In genomic region chr1:16012590-16013219, GRCh38 we compare ENCODE assay signal across 9 cellular contexts. TPM values are rescaled to one million over a fixed set of nuclear protein-coding genes. Genes with fewer than 3 reads are reported as not detected.
DNase-seq lines count a peak whose midpoint lies in the region; ATAC-seq, FAIRE-seq and TF ChIP-seq lines count a peak whose summit lies in the region.
"Had no signal": no experiment of that assay in that cellular context is flagged by ENCODE, and none has a peak within 500 bp of the region (broad histone marks: within the 10 kb centered on the region; RNA-seq: fewer than 3 reads in every experiment).

No MANE protein-coding gene starts in this region.

- WGBS in lower leg skin, 2 donors, result 7 to 11% methylated on average over 19 to 27 of the region's 36 CpGs

- no peak for FAIRE-seq in bronchial epithelial cell (lab: Jason Lieb, UNC)

- H3K9me3 ChIP-seq in A673 (ENCODE audit: low read depth, low read length, poor library complexity, severe bottlenecking), result no peaks in the 10 kb centered on the region

- CTCF ChIA-PET in A673 (lab: Charles Lee), result no interaction called here

- intact Hi-C loops in A673 (cut with micrococcal nuclease; ENCODE audit: unreplicated experiment), result no loop called here
- intact Hi-C loops in lower leg skin (cut with DNase I; ENCODE audit: low total_unique reads), result no loop called here

- no peaks in the 10 kb centered on the region for H3K27me3 ChIP-seq in A673 (replicated peaks; ENCODE audit: insufficient read depth, low read depth, low read length, poor library complexity)
- no peaks in the 10 kb centered on the region for H3K27me3 ChIP-seq in bronchial epithelial cell (ENCODE audit: control insufficient read depth, insufficient read depth, low read length)

- peaks cover 10% of the 10 kb centered on the region for H3K4me1 ChIP-seq in A673 (ENCODE audit: insufficient read depth, low read length, poor library complexity, severe bottlenecking)

- POLR2A ChIA-PET in A673 (lab: Charles Lee; ENCODE audit: low non-redundant PET), result no interaction called here

- no peak for TF ChIP-seq POLR2A in lower leg skin (IDR thresholded peaks at IDR 0.05)

- peak overlapping the region; percentile 70 for H3K27ac ChIP-seq in A673 (ENCODE audit: low read depth, low read length, poor library complexity, severe bottlenecking)
- H3K27ac ChIP-seq: epithelial cell of prostate had no signal

- no peak for ATAC-seq in GM19023 (IDR thresholded peaks at IDR 0.05; ENCODE audit: unreplicated experiment)

- peak; percentile 58 for DNase-seq in A673 (ENCODE audit: low spot score)
- DNase-seq in GM20000 (ENCODE audit: low spot score), result peak; percentile 71
- DNase-seq in RPMI7951 (ENCODE audit: low read depth), result peak; percentile 76
- peak; percentile 28 for DNase-seq in bronchial epithelial cell (ENCODE audit: low read depth)
- peak; percentile 86 for DNase-seq in left kidney (ENCODE audit: low read depth, low spot score)
- DNase-seq in stimulated activated CD8-positive, alpha-beta memory T cell treated with anti-CD3 and anti-CD28 coated beads, Interleukin-12 subunit alpha, Interleukin-12 subunit beta, amount 100 ng/mL, for 4 hours (ENCODE audit: low read depth), result peak; percentile 4
- DNase-seq in lower leg skin (ENCODE audit: low spot score in 2 of 2), result no peak

- H3K4me3 ChIP-seq in A673 (ENCODE audit: low read depth, low read length, poor library complexity, severe bottlenecking), result peak overlapping the region; percentile 41
- H3K4me3 ChIP-seq in bronchial epithelial cell (ENCODE audit: low read depth, low read length), result peak overlapping the region; percentile 36
- no peak overlapping the region for H3K4me3 ChIP-seq in lower leg skin (ENCODE audit: low read depth, poor library complexity, severe bottlenecking)

- TF ChIP-seq CTCF in A673 (conservative IDR thresholded peaks at IDR 0.05; ENCODE audit: low read depth, low read length) (no peak), GM20000 (IDR thresholded peaks at IDR 0.05; ENCODE audit: extremely low read depth, missing control alignments) (no peak), bronchial epithelial cell (IDR thresholded peaks at IDR 0.05; ENCODE audit: insufficient read depth, low read length, severe bottlenecking) (no peak), lower leg skin (IDR thresholded peaks at IDR 0.05) (no peak)

- H3K36me3 ChIP-seq in A673 (ENCODE audit: insufficient read depth, low read length, poor library complexity, severe bottlenecking) (no peaks in the 10 kb centered on the region), bronchial epithelial cell (ENCODE audit: control insufficient read depth, insufficient read depth, low read length) (no peaks in the 10 kb centered on the region)

- BruUV-seq in A673 (replicated peaks; lab: Mats Ljungman, UMichigan), result no TSS peak

RNA-seq across cellular contexts. Expression of gene HSPB7, which starts 5.1 kb away (rescaled TPM):
- total RNA-seq in A673 (2021), result not detected in 2 replicates
- total RNA-seq in RPMI7951 (2014; rRNA removed; shearing (Covaris generic)), result 7.1 and 7.9 TPM in 2 replicates
- under 0.01 TPM in 1 of 2 replicates, not detected in the other for total RNA-seq in bronchial epithelial cell
- 1 to 10 TPM; 2.4 to 4.2 (median 3.0) TPM for total RNA-seq in lower leg skin

RNA-seq across cellular contexts. Expression of gene SRARP, which starts 8.7 kb away (rescaled TPM):
- not detected in 2 replicates for total RNA-seq in A673 (2021)
- total RNA-seq in RPMI7951 (2014; rRNA removed; shearing (Covaris generic)), result not detected in 2 replicates
- total RNA-seq in bronchial epithelial cell, result not detected in 2 replicates
- total RNA-seq in lower leg skin, result not detected

RNA-seq across cellular contexts. Expression of gene CLCNKA, which starts 9.1 kb away (rescaled TPM):
- total RNA-seq in A673 (2021), result 0.26 TPM in 1 of 2 replicates, not detected in the other
- total RNA-seq in RPMI7951 (2014; rRNA removed; shearing (Covaris generic)), result 0.12 TPM in 1 of 2 replicates, not detected in the other
- not detected in 2 replicates for total RNA-seq in bronchial epithelial cell
- total RNA-seq in lower leg skin, result 1 to 10 TPM in 1 of 4 donors, under 1 TPM in 2, not detected in 1; 0.10 to 1.3 (median 0.63) TPM

RNA-seq across cellular contexts. Expression of gene CLCNKB, which starts 30.9 kb away (rescaled TPM):
- 0.13 TPM in 1 of 2 replicates, not detected in the other for total RNA-seq in A673 (2021)
- total RNA-seq in RPMI7951 (2014; rRNA removed; shearing (Covaris generic)), result not detected in 2 replicates
- total RNA-seq in bronchial epithelial cell, result under 0.01 and 0.26 TPM in 2 replicates
- total RNA-seq in lower leg skin, result under 1 TPM in 1 of 4 donors, not detected in 3; 0.26 TPM

RNA-seq across cellular contexts. Expression of gene ZBTB17, which starts 36.8 kb away (rescaled TPM):
- total RNA-seq in A673 (2021) (50.1 and 50.3 TPM in 2 replicates), bronchial epithelial cell (33.7 and 34.3 TPM in 2 replicates), lower leg skin (10 to 100 TPM; 25.9 to 42.4 (median 29.3) TPM)
- 20.8 and 26.3 TPM in 2 replicates for total RNA-seq in RPMI7951 (2014; rRNA removed; shearing (Covaris generic))

Comparison
In these comparisons a context has a peak if more than half of its experiments do, and no peak if none do; other contexts are left out.
1. DNase-seq: peak in A673 (single experiment), GM20000 (single experiment), RPMI7951 (single experiment), bronchial epithelial cell (single experiment), left kidney (single experiment) and stimulated activated CD8-positive, alpha-beta memory T cell treated with anti-CD3 and anti-CD28 coated beads, Interleukin-12 subunit alpha, Interleukin-12 subunit beta, amount 100 ng/mL, for 4 hours (single experiment); none in lower leg skin (0 of 2).